ENCODE assay signal across 9 cellular contexts in the genomic region with DNA sequence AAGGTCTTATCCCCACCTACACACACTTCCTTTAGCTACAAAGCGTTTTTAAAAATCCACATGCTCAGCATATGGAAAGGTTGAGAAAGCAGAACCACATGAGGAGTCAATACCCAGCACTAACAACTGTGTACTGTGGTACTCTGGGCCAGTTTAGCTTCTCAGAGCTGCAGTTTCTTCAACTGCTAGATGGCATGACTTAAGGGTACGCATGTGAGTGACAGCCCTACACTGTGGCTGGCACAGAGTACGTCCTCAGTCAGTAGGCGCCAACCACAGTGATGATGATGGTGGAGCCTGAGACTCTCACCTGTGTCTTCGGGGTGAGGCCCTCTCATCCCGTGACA. TPM values are rescaled to one million over a fixed set of nuclear protein-coding genes. Genes with fewer than 3 reads are reported as not detected.
A peak's percentile ranks its signal among the peaks of the same experiment; 100 is the strongest.
DNase-seq lines count a peak whose midpoint lies in the region; ATAC-seq and TF ChIP-seq lines count a peak whose summit lies in the region.
"Had no signal": no experiment of that assay in that cellular context is flagged by ENCODE, and none has a peak within 500 bp of the region (broad histone marks: within the 10 kb centered on the region; RNA-seq: fewer than 3 reads in every experiment).

No MANE protein-coding gene starts in this region.

- H3K4me1 ChIP-seq in Karpas-422 (ENCODE audit: low read length), result peaks cover 88% of the 10 kb centered on the region
- H3K4me1 ChIP-seq in left ventricle myocardium inferior, result peaks cover 85% of the 10 kb centered on the region

- DNase-seq in Karpas-422 (peak; percentile 42), activated T-cell treated with anti-CD3 and anti-CD28 coated beads for 4 hours (peak; percentile 41), left ventricle myocardium inferior (no peak), GM13976 (ENCODE audit: low spot score) (no peak)
- peak; percentile 44 to 61 for DNase-seq in stimulated activated CD4-positive, alpha-beta T cell treated with anti-CD3 and anti-CD28 coated beads, Interleukin-2, amount 100 ng/mL, for 24 hours

- no peaks in the 10 kb centered on the region for H3K9me2 ChIP-seq in Karpas-422 (replicated peaks; ENCODE audit: insufficient read depth, low read length)

- H3K9ac ChIP-seq in Karpas-422 (ENCODE audit: low read length), result peak overlapping the region; percentile 7

- H4K20me1 ChIP-seq in Karpas-422 (ENCODE audit: insufficient read depth, low read depth, low read length), result peaks cover 32% of the 10 kb centered on the region

- TF ChIP-seq CTCF in left ventricle myocardium inferior (IDR thresholded peaks at IDR 0.05; ENCODE audit: borderline replicate concordance) (no peak), GM13976 (IDR thresholded peaks at IDR 0.05; ENCODE audit: borderline replicate concordance, control extremely low read depth, extremely low read depth, insufficient read depth, missing control alignments) (no peak)

- H3K36me3 ChIP-seq in Karpas-422 (ENCODE audit: insufficient read depth, low read length), result peaks cover 7% of the 10 kb centered on the region; the same call in 1 of the 2 replicates
- H3K36me3 ChIP-seq in left ventricle myocardium inferior, result no peaks in the 10 kb centered on the region
- H3K36me3 ChIP-seq: thoracic aorta had no signal

- intact Hi-C loops in left ventricle myocardium inferior (cut with micrococcal nuclease), result no loop called here

- no peaks in the 10 kb centered on the region for H3K27me3 ChIP-seq in Karpas-422 (ENCODE audit: low read length)
- H3K27me3 ChIP-seq in left ventricle myocardium inferior (ENCODE audit: low read depth), result no peaks in the 10 kb centered on the region

- H3K4me2 ChIP-seq in Karpas-422 (ENCODE audit: low read depth, low read length, poor library complexity, severe bottlenecking), result no peak overlapping the region

- H3K9me3 ChIP-seq in Karpas-422 (ENCODE audit: low read length) (no peaks in the 10 kb centered on the region), left ventricle myocardium inferior (replicated peaks) (no peaks in the 10 kb centered on the region)
- H3K9me3 ChIP-seq: thoracic aorta had no signal

- ATAC-seq in GM19035 (IDR thresholded peaks at IDR 0.05; ENCODE audit: unreplicated experiment) (no peak), GM19351 (IDR thresholded peaks at IDR 0.05; ENCODE audit: unreplicated experiment) (no peak), HG03439 (IDR thresholded peaks at IDR 0.05; ENCODE audit: unreplicated experiment) (no peak)

- H3K4me3 ChIP-seq in Karpas-422 (ENCODE audit: low read length), result no peak overlapping the region
- H3K4me3 ChIP-seq in left ventricle myocardium inferior, result no peak overlapping the region
- H3K4me3 ChIP-seq: thoracic aorta had no signal

- H3K79me2 ChIP-seq in Karpas-422 (ENCODE audit: low read length), result peaks cover 90% of the 10 kb centered on the region

- peak overlapping the region; percentile 59 for H3K27ac ChIP-seq in Karpas-422 (ENCODE audit: low read length)
- H3K27ac ChIP-seq in left ventricle myocardium inferior (replicated peaks), result peak overlapping the region; percentile 82

- H2AFZ ChIP-seq in Karpas-422 (ENCODE audit: low read length), result no peak overlapping the region

- in situ Hi-C loops in GM13976 (cut with MboI; ENCODE audit: low sequenced_read_pairs, unreplicated experiment), result no loop called here

RNA-seq across cellular contexts. Expression of gene CCDC12, which starts 17.4 kb away (rescaled TPM):
- total RNA-seq in Karpas-422 (2014; rRNA removed; shearing (Covaris generic); ENCODE audit: low replicate concordance), result 40.2 and 83.5 TPM in 2 replicates
- 31.0 TPM for total RNA-seq in left ventricle myocardium inferior

RNA-seq across cellular contexts. Expression of gene NBEAL2, which starts 20.3 kb away (rescaled TPM):
- 60.5 and 133 TPM in 2 replicates for total RNA-seq in Karpas-422 (2014; rRNA removed; shearing (Covaris generic); ENCODE audit: low replicate concordance)
- 12.6 TPM for total RNA-seq in left ventricle myocardium inferior

Comparison
In these comparisons a context has a peak if more than half of its experiments do, and no peak if none do; other contexts are left out.
1. DNase-seq: peak in Karpas-422 (single experiment), activated T-cell treated with anti-CD3 and anti-CD28 coated beads for 4 hours (single experiment) and stimulated activated CD4-positive, alpha-beta T cell treated with anti-CD3 and anti-CD28 coated beads, Interleukin-2, amount 100 ng/mL, for 24 hours (2 of 2); none in left ventricle myocardium inferior (single experiment) and GM13976 (single experiment).